Comparison of ENCODE assay signal across 31 cellular contexts in genomic region chrX:9923357-9923756, GRCh38. TPM values are rescaled to one million over a fixed set of nuclear protein-coding genes. Genes with fewer than 3 reads are reported as not detected.
DNase-seq lines count a peak whose midpoint lies in the region; ATAC-seq, FAIRE-seq and TF ChIP-seq lines count a peak whose summit lies in the region.
"Had no signal": no experiment of that assay in that cellular context is flagged by ENCODE, and none has a peak within 500 bp of the region (broad histone marks: within the 10 kb centered on the region; RNA-seq: fewer than 3 reads in every experiment).

No MANE protein-coding gene starts in this region.

- H3K4me2 ChIP-seq in mammary epithelial cell (ENCODE audit: insufficient read depth, low read depth, low read length): peak overlapping the region; percentile 50
- H3K4me2 ChIP-seq: BLaER1, KMS-11, PC-9 had no signal

- no peaks in the 10 kb centered on the region for H3K27me3 Mint-ChIP-seq in MCF 10A (ENCODE audit: insufficient read depth, unreplicated experiment)
- H3K27me3 Mint-ChIP-seq: CD4-positive, CD25-positive, alpha-beta regulatory T cell had no signal

- H3K4me3 Mint-ChIP-seq in MCF 10A (ENCODE audit: unreplicated experiment): no peak overlapping the region
- H3K4me3 Mint-ChIP-seq: CD4-positive, CD25-positive, alpha-beta regulatory T cell; IgD-negative memory B cell had no signal

- no peak overlapping the region for H3K27ac ChIP-seq in mammary epithelial cell (ENCODE audit: insufficient read depth, low read depth, low read length)
- H3K27ac ChIP-seq: BLaER1, HL-60, KMS-11, PC-9 had no signal

- CTCF ChIA-PET in mammary epithelial cell (lab: Charles Lee; ENCODE audit: low non-redundant PET): no interaction called here
- CTCF ChIA-PET in MCF 10A (lab: Yijun Ruan, JAX): interaction anchor here (0.6 to 0.7 kb wide), 3 partner anchors 18 to 69 kb away, joined by 3 to 4 read pairs (median 3); no protein-coding TSS in a partner anchor

- H2AFZ ChIP-seq in mammary epithelial cell (ENCODE audit: low read depth, low read length): peak overlapping the region; percentile 30
- H2AFZ ChIP-seq: PC-9 had no signal

- ATAC-seq in GM19463 (IDR thresholded peaks at IDR 0.05; ENCODE audit: unreplicated experiment): no peak

- 19% methylated on average over 5 of the region's 5 CpGs for WGBS in mammary epithelial cell (ENCODE audit: low coverage, missing lambda C conversion rate)

- no peaks in the 10 kb centered on the region for H4K20me1 ChIP-seq in mammary epithelial cell (ENCODE audit: insufficient read depth, low read length)
- H4K20me1 ChIP-seq: BLaER1 had no signal

- H3K36me3 ChIP-seq in mammary epithelial cell (ENCODE audit: insufficient read depth, low read length): no peaks in the 10 kb centered on the region
- H3K36me3 ChIP-seq in bronchial epithelial cell (ENCODE audit: control insufficient read depth, insufficient read depth, low read length): no peaks in the 10 kb centered on the region
- H3K36me3 ChIP-seq: BLaER1 had no signal

- dilution Hi-C loops in mammary epithelial cell (cut with HindIII; ENCODE audit: low sequenced_read_pairs): no loop called here

- peaks cover 16% of the 10 kb centered on the region for H3K4me1 ChIP-seq in mammary epithelial cell (ENCODE audit: insufficient read depth, low read length)
- H3K4me1 ChIP-seq: BLaER1 had no signal

- in situ Hi-C loops in mammary epithelial cell (cut with MboI; ENCODE audit: low sequenced_read_pairs in 2 of 2): no loop called here

- H3K4me3 ChIP-seq in mammary epithelial cell (replicated peaks in 1 of 3; ENCODE audit: insufficient read depth in 1 of 3, low read depth in 2 of 3, low read length in 3 of 3): no peak overlapping the region
- H3K4me3 ChIP-seq in bronchial epithelial cell (ENCODE audit: low read depth, low read length): no peak overlapping the region
- H3K4me3 ChIP-seq: BLaER1, PC-9 had no signal

- POLR2A ChIA-PET in MCF 10A (lab: Yijun Ruan, JAX): no interaction called here

- BruUV-seq in mammary epithelial cell (replicated peaks; lab: Mats Ljungman, UMichigan) (no TSS peak), MCF 10A (replicated peaks; lab: Mats Ljungman, UMichigan) (no TSS peak)

- no peaks in the 10 kb centered on the region for H3K27me3 ChIP-seq in mammary epithelial cell (ENCODE audit: insufficient read depth, low read length)
- H3K27me3 ChIP-seq in bronchial epithelial cell (ENCODE audit: control insufficient read depth, insufficient read depth, low read length): no peaks in the 10 kb centered on the region
- H3K27me3 ChIP-seq: BLaER1 had no signal

- FAIRE-seq in bronchial epithelial cell (lab: Jason Lieb, UNC): no peak

- no peaks in the 10 kb centered on the region for H3K4me1 Mint-ChIP-seq in MCF 10A (ENCODE audit: insufficient read depth, unreplicated experiment)
- H3K4me1 Mint-ChIP-seq: CD4-positive, CD25-positive, alpha-beta regulatory T cell; IgD-negative memory B cell had no signal

- DNase-seq in mammary epithelial cell (no peak), MCF 10A (ENCODE audit: unreplicated experiment) (no peak), bronchial epithelial cell (ENCODE audit: low read depth) (peak; percentile 25), islet precursor cell (peak; percentile 74), GM10266 (ENCODE audit: extremely low spot score) (no peak), GM20000 (ENCODE audit: low spot score) (no peak), OCI-M2 (lab: John Stamatoyannopoulos, UW; ENCODE audit: unreplicated experiment) (no peak)
- DNase-seq: CD4-positive, CD25-positive, alpha-beta regulatory T cell; DMS153; DND-41; GOT3; HCEC 1CT; NCI-H1092; NCI-H1417 treated with DMSO at 0.1 percent for 48 hours; NCI-H1694 treated with DMSO at 0.1 percent for 48 hours; NCI-H2081 treated with DMSO at 0.1 percent for 48 hours; NCI-H446; NCI-H526; NCI-H82; NK-92 treated with Interleukin-12 subunit alpha and Interleukin-12 subunit beta, amount 100 ng/mL, for 24 hours; PC-9; RPMI8226; SHP77 had no signal

- no peak overlapping the region for H3K27ac Mint-ChIP-seq in MCF 10A (ENCODE audit: low read depth, unreplicated experiment)
- H3K27ac Mint-ChIP-seq: CD4-positive, CD25-positive, alpha-beta regulatory T cell; IgD-negative memory B cell had no signal

- H3K9me3 ChIP-seq in mammary epithelial cell (replicated peaks; ENCODE audit: insufficient read depth, low read length): no peaks in the 10 kb centered on the region

- H3K36me3 Mint-ChIP-seq in MCF 10A (ENCODE audit: insufficient read depth, unreplicated experiment): no peaks in the 10 kb centered on the region
- H3K36me3 Mint-ChIP-seq: CD4-positive, CD25-positive, alpha-beta regulatory T cell; IgD-negative memory B cell had no signal

- intact Hi-C loops in mammary epithelial cell (cut with micrococcal nuclease): no loop called here
- intact Hi-C loops in MCF 10A (cut with micrococcal nuclease): no loop called here

- H3K79me2 ChIP-seq in mammary epithelial cell (ENCODE audit: insufficient read depth, low read length): peaks cover 90% of the 10 kb centered on the region

- no peak for TF ChIP-seq CTCF in mammary epithelial cell (conservative IDR thresholded peaks at IDR 0.05 in 1 of 2, IDR thresholded peaks at IDR 0.05 in 1 of 2; ENCODE audit: extremely low read depth in 1 of 2, insufficient read depth in 1 of 2, low read depth in 1 of 2, low read length in 2 of 2)
- TF ChIP-seq CTCF in MCF 10A (IDR thresholded peaks at IDR 0.05; ENCODE audit: unreplicated experiment): no peak
- TF ChIP-seq CTCF in bronchial epithelial cell (IDR thresholded peaks at IDR 0.05; ENCODE audit: insufficient read depth, low read length, severe bottlenecking): no peak
- TF ChIP-seq CTCF in GM10266 (IDR thresholded peaks at IDR 0.05; ENCODE audit: control insufficient read depth, insufficient read depth, low read depth, missing control alignments): no peak
- no peak for TF ChIP-seq CTCF in GM20000 (IDR thresholded peaks at IDR 0.05; ENCODE audit: extremely low read depth, missing control alignments)

- H3K9me3 Mint-ChIP-seq in MCF 10A (ENCODE audit: unreplicated experiment): no peaks in the 10 kb centered on the region

- H3K9ac ChIP-seq in mammary epithelial cell (ENCODE audit: insufficient read depth, low read length): no peak overlapping the region
- H3K9ac ChIP-seq: BLaER1, KMS-11 had no signal

RNA-seq across cellular contexts. Expression of gene CLDN34, which starts 43.8 kb away (rescaled TPM):
- total RNA-seq in mammary epithelial cell: under 1 TPM in 1 of 2 donors, not detected in 1; 0.52 TPM
- polyA plus RNA-seq in mammary epithelial cell: 0.09 TPM
- polyA minus RNA-seq in mammary epithelial cell: not detected
- not detected in 2 replicates for total RNA-seq in MCF 10A (2022)
- not detected in 2 replicates for total RNA-seq in bronchial epithelial cell
- total RNA-seq: A172; CD4-positive, CD25-positive, alpha-beta regulatory T cell; G401; PC-9; SK-MEL-5 had no signal
- polyA plus RNA-seq: CD4-positive, CD25-positive, alpha-beta regulatory T cell; IgD-negative memory B cell had no signal

Comparison
In these comparisons a context has a peak if more than half of its experiments do, and no peak if none do; other contexts are left out.
1. DNase-seq: peak in bronchial epithelial cell (single experiment) and islet precursor cell (single experiment); none in mammary epithelial cell (single experiment), MCF 10A (single experiment), GM10266 (single experiment), GM20000 (single experiment) and OCI-M2 (single experiment).